Comparison of ENCODE assay signal across 24 cellular contexts in the genomic region with DNA sequence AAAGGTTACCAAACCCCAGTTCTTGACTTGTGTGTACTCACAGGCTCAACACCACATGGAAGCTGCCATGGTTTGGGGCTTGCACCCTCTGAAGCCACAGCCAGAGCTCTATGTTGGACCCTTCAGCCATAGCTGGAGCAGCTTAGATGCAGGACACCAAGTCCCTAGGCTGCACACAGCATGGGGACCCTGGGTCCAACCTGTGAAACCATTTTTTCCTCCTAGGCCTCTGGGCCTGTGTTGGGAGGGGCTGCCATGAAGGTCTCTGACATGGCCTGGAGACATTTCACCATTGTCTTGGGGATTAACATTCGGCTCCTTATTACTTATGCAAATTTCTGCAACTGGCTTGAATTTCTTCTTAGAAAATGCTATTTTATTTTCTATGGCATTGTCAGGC.
DNase-seq lines count a peak whose midpoint lies in the region; ATAC-seq, FAIRE-seq and TF ChIP-seq lines count a peak whose summit lies in the region.
"Had no signal": no experiment of that assay in that cellular context is flagged by ENCODE, and none has a peak within 500 bp of the region (broad histone marks: within the 10 kb centered on the region; RNA-seq: fewer than 3 reads in every experiment).

No MANE protein-coding gene starts in this region.

- H3K36me3 Mint-ChIP-seq in endodermal cell (ENCODE audit: low read depth) = no peaks in the 10 kb centered on the region
- H3K36me3 Mint-ChIP-seq in mesothelial cell of epicardium = peaks cover 10% of the 10 kb centered on the region
- H3K36me3 Mint-ChIP-seq: CD14-positive monocyte; CD4-positive, CD25-positive, alpha-beta regulatory T cell; CD8-positive, alpha-beta memory T cell had no signal

- H3K27ac ChIP-seq in A549 = no peak overlapping the region
- no peak overlapping the region for H3K27ac ChIP-seq in Karpas-422 (ENCODE audit: low read length)
- no peak overlapping the region for H3K27ac ChIP-seq in endodermal cell (ENCODE audit: low read depth, low read length)
- H3K27ac ChIP-seq: 22Rv1, BLaER1 had no signal

- no peaks in the 10 kb centered on the region for H3K9me2 ChIP-seq in Karpas-422 (replicated peaks; ENCODE audit: insufficient read depth, low read length)

- H3K9me3 ChIP-seq in A549 (no peaks in the 10 kb centered on the region), Karpas-422 (ENCODE audit: low read length) (no peaks in the 10 kb centered on the region), endodermal cell (ENCODE audit: control insufficient read depth, low read length) (no peaks in the 10 kb centered on the region)
- H3K9me3 ChIP-seq: BE2C had no signal

- H3K36me3 ChIP-seq in Karpas-422 (ENCODE audit: insufficient read depth, low read length) = no peaks in the 10 kb centered on the region
- H3K36me3 ChIP-seq in endodermal cell (ENCODE audit: control insufficient read depth, insufficient read depth, low read length) = no peaks in the 10 kb centered on the region
- H3K36me3 ChIP-seq: BE2C, BLaER1 had no signal

- 3% methylated on average over 1 of the region's 1 CpG for WGBS in A549 (ENCODE audit: missing lambda C conversion rate)
- WGBS in endodermal cell (ENCODE audit: insufficient coverage in 1 of 2, insufficient read length in 1 of 2), 2 experiments = 90 to 100% methylated on average over 1 of the region's 1 CpG

- TF ChIP-seq POLR2A in A549 (IDR thresholded peaks at IDR 0.05; ENCODE audit: low read length) = no peak

- H3K4me3 ChIP-seq in A549 (no peak overlapping the region), Karpas-422 (ENCODE audit: low read length) (no peak overlapping the region), endodermal cell (ENCODE audit: low read length) (peak overlapping the region; percentile 14)
- H3K4me3 ChIP-seq: BLaER1, GM12878 had no signal

- H3K4me1 ChIP-seq in A549 = no peaks in the 10 kb centered on the region
- no peaks in the 10 kb centered on the region for H3K4me1 ChIP-seq in Karpas-422 (ENCODE audit: low read length)
- no peaks in the 10 kb centered on the region for H3K4me1 ChIP-seq in endodermal cell (ENCODE audit: control insufficient read depth, insufficient read depth, low read length)
- H3K4me1 ChIP-seq: BE2C, BLaER1 had no signal

- H3K27ac Mint-ChIP-seq in endodermal cell (no peak overlapping the region), mesothelial cell of epicardium (no peak overlapping the region)
- H3K27ac Mint-ChIP-seq: CD4-positive, alpha-beta memory T cell; CD4-positive, CD25-positive, alpha-beta regulatory T cell; CD8-positive, alpha-beta memory T cell had no signal

- FAIRE-seq in A549 (lab: Jason Lieb, UNC) = no peak
- FAIRE-seq: GM12878, GM12892, GM18507 had no signal

- H3K27me3 ChIP-seq in Karpas-422 (ENCODE audit: low read length) (no peaks in the 10 kb centered on the region), endodermal cell (ENCODE audit: control insufficient read depth, insufficient read depth, low read length, poor library complexity, severe bottlenecking) (no peaks in the 10 kb centered on the region)
- H3K27me3 ChIP-seq: BE2C, BLaER1 had no signal

- no peak overlapping the region for H3K4me2 ChIP-seq in A549
- no peak overlapping the region for H3K4me2 ChIP-seq in Karpas-422 (ENCODE audit: low read depth, low read length, poor library complexity, severe bottlenecking)
- H3K4me2 ChIP-seq: BLaER1 had no signal

- no peak for TF ChIP-seq EP300 in A549 (IDR thresholded peaks at IDR 0.05)

- no peak overlapping the region for H2AFZ ChIP-seq in Karpas-422 (ENCODE audit: low read length)

- H3K79me2 ChIP-seq in Karpas-422 (ENCODE audit: low read length) = no peaks in the 10 kb centered on the region

- no peak for ATAC-seq in A549
- ATAC-seq: GM12878 had no signal

- H3K4me3 Mint-ChIP-seq in endodermal cell (no peak overlapping the region), mesothelial cell of epicardium (no peak overlapping the region)
- H3K4me3 Mint-ChIP-seq: CD14-positive monocyte; CD4-positive, alpha-beta memory T cell; CD4-positive, CD25-positive, alpha-beta regulatory T cell; CD8-positive, alpha-beta memory T cell had no signal

- TF ChIP-seq CTCF in A549 (IDR thresholded peaks at IDR 0.05) (no peak), endodermal cell (conservative IDR thresholded peaks at IDR 0.05) (no peak), mesothelial cell of epicardium (IDR thresholded peaks at IDR 0.05; ENCODE audit: unreplicated experiment) (no peak)

- H3K9me3 Mint-ChIP-seq in endodermal cell = peaks cover 32% of the 10 kb centered on the region
- peaks cover 40% of the 10 kb centered on the region for H3K9me3 Mint-ChIP-seq in mesothelial cell of epicardium

- H3K27me3 Mint-ChIP-seq in endodermal cell (ENCODE audit: insufficient read depth) = no peaks in the 10 kb centered on the region
- no peaks in the 10 kb centered on the region for H3K27me3 Mint-ChIP-seq in mesothelial cell of epicardium (ENCODE audit: low read depth)

- no peak for DNase-seq in A549 (ENCODE audit: low read depth in 1 of 2, low spot score in 1 of 2)
- peak; percentile 4 for DNase-seq in Karpas-422
- no peak for DNase-seq in endodermal cell
- no peak for DNase-seq in kidney tubule cell (ENCODE audit: low spot score)
- DNase-seq in mesothelial cell of epicardium (ENCODE audit: low spot score in 2 of 2, unreplicated experiment in 2 of 2) = no peak
- DNase-seq: ACHN; BE2C; C1 segment of cervical spinal cord; CD4-positive, alpha-beta memory T cell; CD4-positive, CD25-positive, alpha-beta regulatory T cell; CD8-positive, alpha-beta memory T cell; COR-L47; DMS 273 treated with DMSO at 0.1 percent for 48 hours; DMS153; DMS53; DMS79; EL; GDM1 had no signal

- H3K4me1 Mint-ChIP-seq in endodermal cell = no peaks in the 10 kb centered on the region
- no peaks in the 10 kb centered on the region for H3K4me1 Mint-ChIP-seq in mesothelial cell of epicardium
- H3K4me1 Mint-ChIP-seq: CD14-positive monocyte; CD4-positive, alpha-beta memory T cell; CD4-positive, CD25-positive, alpha-beta regulatory T cell; CD8-positive, alpha-beta memory T cell had no signal

- CTCF ChIA-PET in A549 (lab: Yijun Ruan, JAX) = no interaction called here

- no peaks in the 10 kb centered on the region for H4K20me1 ChIP-seq in Karpas-422 (ENCODE audit: insufficient read depth, low read depth, low read length)
- H4K20me1 ChIP-seq: BLaER1 had no signal

- POLR2A ChIA-PET in A549 (lab: Yijun Ruan, JAX) = no interaction called here

- H3K9ac ChIP-seq in Karpas-422 (ENCODE audit: low read length) (no peak overlapping the region), endodermal cell (ENCODE audit: extremely low read depth, low read length, poor library complexity, severe bottlenecking) (no peak overlapping the region)
- H3K9ac ChIP-seq: BLaER1 had no signal

- no peak for TF ChIP-seq RAD21 in A549 (conservative IDR thresholded peaks at IDR 0.05 in 1 of 2, IDR thresholded peaks at IDR 0.05 in 1 of 2)

TF ChIP-seq in A549, 52 proteins besides CTCF, POLR2A, EP300 and RAD21:
- TF ChIP-seq HOXB13 (CRISPR knock-in tag; IDR thresholded peaks at IDR 0.05; ENCODE audit: low read depth) (no peak), FOSB (CRISPR knock-in tag; IDR thresholded peaks at IDR 0.05) (no peak), ZFP36 (IDR thresholded peaks at IDR 0.05; ENCODE audit: borderline replicate concordance, partially characterized antibody) (peak; percentile 82), RCOR1 (IDR thresholded peaks at IDR 0.05; ENCODE audit: low read depth, low read length) (no peak)
